ENCODE assay signal across 29 cellular contexts in genomic region chr16:52460652-52461172, GRCh38.
DNase-seq lines count a peak whose midpoint lies in the region; ATAC-seq and TF ChIP-seq lines count a peak whose summit lies in the region.
"Had no signal": no experiment of that assay in that cellular context is flagged by ENCODE, and none has a peak within 500 bp of the region (broad histone marks: within the 10 kb centered on the region; RNA-seq: fewer than 3 reads in every experiment).

No MANE protein-coding gene starts in this region.

- no peaks in the 10 kb centered on the region for H3K9me2 ChIP-seq in GM23338 (ENCODE audit: insufficient read depth)
- H3K9me2 ChIP-seq: SK-N-SH had no signal

- POLR2A ChIA-PET in activated CD4-positive, alpha-beta memory T cell treated with anti-CD3 and anti-CD28 coated beads, Interleukin-2, amount 10 ng/mL, durations not matched to agents 7 days and 5 days (lab: Charles Lee), result no interaction called here

- H3K27ac ChIP-seq in GM23338 (ENCODE audit: low read depth), result no peak overlapping the region
- H3K27ac ChIP-seq: KMS-11 had no signal

- H3K27me3 Mint-ChIP-seq in GM23338 (ENCODE audit: insufficient read depth, low read depth, poor library complexity) (no peaks in the 10 kb centered on the region), glutamatergic neuron (ENCODE audit: unreplicated experiment) (peaks cover 2% of the 10 kb centered on the region)
- H3K27me3 Mint-ChIP-seq in activated CD4-positive, alpha-beta memory T cell treated with anti-CD3 and anti-CD28 coated beads, Interleukin-2, amount 10 ng/mL, durations not matched to agents 7 days and 5 days, result no peaks in the 10 kb centered on the region
- H3K27me3 Mint-ChIP-seq: IgD-negative memory B cell had no signal

- no peak overlapping the region for H2AFZ ChIP-seq in GM23338

- H3K4me3 Mint-ChIP-seq in GM23338 (no peak overlapping the region), glutamatergic neuron (ENCODE audit: unreplicated experiment) (no peak overlapping the region)
- no peak overlapping the region for H3K4me3 Mint-ChIP-seq in activated CD4-positive, alpha-beta memory T cell treated with anti-CD3 and anti-CD28 coated beads, Interleukin-2, amount 10 ng/mL, durations not matched to agents 7 days and 5 days
- H3K4me3 Mint-ChIP-seq: CD14-positive monocyte; CD8-positive, alpha-beta memory T cell; IgD-negative memory B cell had no signal

- no peaks in the 10 kb centered on the region for H3K36me3 ChIP-seq in GM23338 (ENCODE audit: insufficient read depth)
- H3K36me3 ChIP-seq: BE2C, HAP-1 had no signal

- H3K79me2 ChIP-seq in GM23338 (replicated peaks; ENCODE audit: insufficient read depth), result 0 out of 2 replicates have a peak, but pooled peaks cover 7% of the 10 kb centered on the region

- ATAC-seq in GM23338, result no peak
- ATAC-seq: GM12878 had no signal

- DNase-seq in GM23338 (ENCODE audit: low spot score) (no peak), NCI-H82 (lab: John Stamatoyannopoulos, UW) (peak; percentile 34), glutamatergic neuron (no peak), pons (ENCODE audit: low spot score) (peak; percentile 52), NCI-H1048 (lab: John Stamatoyannopoulos, UW) (no peak), mesenteric fat pad (ENCODE audit: low spot score) (no peak)
- DNase-seq in activated CD4-positive, alpha-beta memory T cell treated with anti-CD3 and anti-CD28 coated beads, Interleukin-2, amount 10 ng/mL, durations not matched to agents 7 days and 5 days, result no peak
- DNase-seq: ACHN; BE2C; CD8-positive, alpha-beta memory T cell; DMS 273 treated with DMSO at 0.1 percent for 48 hours; DMS79; EL; GDM1; GOT3; MM.1S; NCI-H1694; NCI-H2029 treated with DMSO at 0.1 percent for 48 hours; NCI-H226; NCI-H510A; NCI-H69; SIG-M5; SK-N-SH; SW 1271 had no signal

- H3K9me3 Mint-ChIP-seq in GM23338 (no peaks in the 10 kb centered on the region), glutamatergic neuron (ENCODE audit: unreplicated experiment) (no peaks in the 10 kb centered on the region)
- no peaks in the 10 kb centered on the region for H3K9me3 Mint-ChIP-seq in activated CD4-positive, alpha-beta memory T cell treated with anti-CD3 and anti-CD28 coated beads, Interleukin-2, amount 10 ng/mL, durations not matched to agents 7 days and 5 days

- CTCF ChIA-PET in activated CD4-positive, alpha-beta memory T cell treated with anti-CD3 and anti-CD28 coated beads, Interleukin-2, amount 10 ng/mL, durations not matched to agents 7 days and 5 days (lab: Charles Lee), result no interaction called here

- H3K4me3 ChIP-seq in GM23338, result no peak overlapping the region
- H3K4me3 ChIP-seq: GM12878, HAP-1 had no signal

- H3K27ac Mint-ChIP-seq in GM23338 (no peak overlapping the region), glutamatergic neuron (ENCODE audit: unreplicated experiment) (peak overlapping the region; percentile 19)
- H3K27ac Mint-ChIP-seq in activated CD4-positive, alpha-beta memory T cell treated with anti-CD3 and anti-CD28 coated beads, Interleukin-2, amount 10 ng/mL, durations not matched to agents 7 days and 5 days, result no peak overlapping the region
- H3K27ac Mint-ChIP-seq: CD14-positive monocyte; CD8-positive, alpha-beta memory T cell; IgD-negative memory B cell had no signal

- H4K20me1 ChIP-seq in GM23338 (replicated peaks; ENCODE audit: insufficient read depth), result no peaks in the 10 kb centered on the region

- no peaks in the 10 kb centered on the region for H3F3A ChIP-seq in GM23338 (replicated peaks; ENCODE audit: low read depth)

- H3K4me2 ChIP-seq in GM23338, result peak overlapping the region; percentile 44
- H3K4me2 ChIP-seq: KMS-11, SK-N-SH had no signal

- no peaks in the 10 kb centered on the region for H3K27me3 ChIP-seq in GM23338 (ENCODE audit: insufficient read depth)
- H3K27me3 ChIP-seq: BE2C had no signal

- H3K4me1 Mint-ChIP-seq in GM23338, result peaks cover 66% of the 10 kb centered on the region
- H3K4me1 Mint-ChIP-seq in glutamatergic neuron (ENCODE audit: low read depth, unreplicated experiment), result peaks cover 24% of the 10 kb centered on the region
- no peaks in the 10 kb centered on the region for H3K4me1 Mint-ChIP-seq in activated CD4-positive, alpha-beta memory T cell treated with anti-CD3 and anti-CD28 coated beads, Interleukin-2, amount 10 ng/mL, durations not matched to agents 7 days and 5 days
- H3K4me1 Mint-ChIP-seq: CD14-positive monocyte; CD8-positive, alpha-beta memory T cell; IgD-negative memory B cell had no signal

- TF ChIP-seq CTCF in GM23338 (conservative IDR thresholded peaks at IDR 0.05; ENCODE audit: low read depth in 2 of 2) (no peak), glutamatergic neuron (IDR thresholded peaks at IDR 0.05; ENCODE audit: partially characterized antibody, unreplicated experiment) (no peak)

- H3K36me3 Mint-ChIP-seq in GM23338 (ENCODE audit: low read depth) (peaks cover 12% of the 10 kb centered on the region), glutamatergic neuron (ENCODE audit: unreplicated experiment) (peaks cover under 1% of the 10 kb centered on the region)
- H3K36me3 Mint-ChIP-seq in activated CD4-positive, alpha-beta memory T cell treated with anti-CD3 and anti-CD28 coated beads, Interleukin-2, amount 10 ng/mL, durations not matched to agents 7 days and 5 days (ENCODE audit: low read depth), result no peaks in the 10 kb centered on the region
- H3K36me3 Mint-ChIP-seq: CD14-positive monocyte; CD8-positive, alpha-beta memory T cell; IgD-negative memory B cell had no signal

- H3K4me1 ChIP-seq in GM23338 (ENCODE audit: insufficient read depth), result peaks cover 67% of the 10 kb centered on the region
- H3K4me1 ChIP-seq: BE2C had no signal

TF ChIP-seq in GM23338, 12 proteins besides CTCF, POLR2A, EP300 and RAD21 (continues in another document):
- TF ChIP-seq EZH2phosphoT487 (IDR thresholded peaks at IDR 0.05; ENCODE audit: unreplicated experiment) (no peak), ZNF462 (CRISPR knock-in tag; IDR thresholded peaks at IDR 0.05) (no peak), ZNF331 (CRISPR knock-in tag; IDR thresholded peaks at IDR 0.05; ENCODE audit: low read depth) (no peak), POLR2AphosphoS5 (IDR thresholded peaks at IDR 0.05; ENCODE audit: low read depth) (no peak), NANOG (IDR thresholded peaks at IDR 0.05; ENCODE audit: borderline replicate concordance) (no peak), EZH2 (IDR thresholded peaks at IDR 0.05; ENCODE audit: low read depth, unreplicated experiment) (no peak)

Comparison
In these comparisons a context has a peak if more than half of its experiments do, and no peak if none do; other contexts are left out.
1. DNase-seq: peak in NCI-H82 (single experiment) and pons (single experiment); none in GM23338 (single experiment), glutamatergic neuron (single experiment), activated CD4-positive, alpha-beta memory T cell treated with anti-CD3 and anti-CD28 coated beads, Interleukin-2, amount 10 ng/mL, durations not matched to agents 7 days and 5 days (single experiment), NCI-H1048 (single experiment) and mesenteric fat pad (single experiment).